In the genomic region with DNA sequence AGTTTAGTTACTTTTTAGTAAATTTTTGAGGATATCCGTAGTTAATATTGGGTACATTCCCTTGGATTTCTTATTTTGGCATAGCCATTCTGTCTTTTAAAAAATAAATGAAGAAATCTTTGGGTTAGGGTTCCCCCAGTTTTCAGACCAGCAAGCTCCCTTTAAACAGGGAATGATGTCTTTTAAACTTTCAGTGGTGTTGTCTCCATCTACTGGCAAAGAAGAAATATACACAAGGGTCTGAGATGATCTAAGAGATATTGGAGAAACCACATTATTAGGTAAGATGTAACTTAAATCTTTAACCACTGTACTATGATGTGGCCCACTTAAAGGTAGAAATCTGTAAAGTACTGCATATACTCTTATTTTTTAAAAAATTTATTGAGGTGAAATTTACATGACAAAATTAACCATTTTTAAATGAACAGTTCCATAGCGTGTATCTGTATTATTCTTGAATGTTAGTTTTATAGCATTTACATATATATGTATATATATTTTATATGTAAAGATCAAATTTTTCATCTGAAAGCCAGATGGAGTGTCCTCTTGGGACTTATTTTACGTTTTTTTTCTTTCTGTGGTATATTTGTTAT, we compare ENCODE assay signal across 1 cellular context.
TF ChIP-seq lines count a peak whose summit lies in the region.

No MANE protein-coding gene starts in this region.

TF ChIP-seq in SK-N-SH, 30 proteins besides CTCF, POLR2A, EP300 and RAD21 (continued from another document):
- TF ChIP-seq, protein P1, sequence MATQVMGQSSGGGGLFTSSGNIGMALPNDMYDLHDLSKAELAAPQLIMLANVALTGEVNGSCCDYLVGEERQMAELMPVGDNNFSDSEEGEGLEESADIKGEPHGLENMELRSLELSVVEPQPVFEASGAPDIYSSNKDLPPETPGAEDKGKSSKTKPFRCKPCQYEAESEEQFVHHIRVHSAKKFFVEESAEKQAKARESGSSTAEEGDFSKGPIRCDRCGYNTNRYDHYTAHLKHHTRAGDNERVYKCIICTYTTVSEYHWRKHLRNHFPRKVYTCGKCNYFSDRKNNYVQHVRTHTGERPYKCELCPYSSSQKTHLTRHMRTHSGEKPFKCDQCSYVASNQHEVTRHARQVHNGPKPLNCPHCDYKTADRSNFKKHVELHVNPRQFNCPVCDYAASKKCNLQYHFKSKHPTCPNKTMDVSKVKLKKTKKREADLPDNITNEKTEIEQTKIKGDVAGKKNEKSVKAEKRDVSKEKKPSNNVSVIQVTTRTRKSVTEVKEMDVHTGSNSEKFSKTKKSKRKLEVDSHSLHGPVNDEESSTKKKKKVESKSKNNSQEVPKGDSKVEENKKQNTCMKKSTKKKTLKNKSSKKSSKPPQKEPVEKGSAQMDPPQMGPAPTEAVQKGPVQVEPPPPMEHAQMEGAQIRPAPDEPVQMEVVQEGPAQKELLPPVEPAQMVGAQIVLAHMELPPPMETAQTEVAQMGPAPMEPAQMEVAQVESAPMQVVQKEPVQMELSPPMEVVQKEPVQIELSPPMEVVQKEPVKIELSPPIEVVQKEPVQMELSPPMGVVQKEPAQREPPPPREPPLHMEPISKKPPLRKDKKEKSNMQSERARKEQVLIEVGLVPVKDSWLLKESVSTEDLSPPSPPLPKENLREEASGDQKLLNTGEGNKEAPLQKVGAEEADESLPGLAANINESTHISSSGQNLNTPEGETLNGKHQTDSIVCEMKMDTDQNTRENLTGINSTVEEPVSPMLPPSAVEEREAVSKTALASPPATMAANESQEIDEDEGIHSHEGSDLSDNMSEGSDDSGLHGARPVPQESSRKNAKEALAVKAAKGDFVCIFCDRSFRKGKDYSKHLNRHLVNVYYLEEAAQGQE (IDR thresholded peaks at IDR 0.05; ENCODE audit: low read depth, low read length) = no peak
- TF ChIP-seq MAX (IDR thresholded peaks at IDR 0.05; ENCODE audit: low read depth) = no peak
- no peak for TF ChIP-seq ZBTB33 (IDR thresholded peaks at IDR 0.05; ENCODE audit: borderline replicate concordance, low read depth)
